22 cellular contexts compared by ENCODE assay signal in the genomic region with DNA sequence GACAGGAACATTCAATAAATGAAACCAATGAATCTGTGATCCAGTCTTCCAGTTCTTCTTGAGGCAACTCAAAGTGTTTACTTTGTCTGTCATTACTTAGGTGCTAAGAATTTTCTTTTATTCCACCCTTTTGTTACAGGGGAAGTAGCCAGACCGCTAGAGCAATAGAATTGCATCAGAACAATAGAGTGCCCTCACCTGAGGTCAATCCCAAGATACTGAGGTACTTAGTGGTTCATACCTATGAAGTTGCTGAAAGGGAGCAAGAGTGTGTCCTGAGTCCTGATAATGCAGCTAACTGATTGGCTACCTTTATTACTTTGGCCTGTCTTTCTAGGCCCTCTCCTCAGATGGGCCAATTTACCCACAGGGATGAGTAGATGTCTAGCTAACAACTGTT.
"Had no signal": no experiment of that assay in that cellular context is flagged by ENCODE, and none has a peak within 500 bp of the region (broad histone marks: within the 10 kb centered on the region; RNA-seq: fewer than 3 reads in every experiment).

No MANE protein-coding gene starts in this region.

- H3K9me3 Mint-ChIP-seq: neural crest cell; stimulated activated naive B cell treated with anti-CD40 and anti-IgM and Interleukin-4, amounts not matched to agents 10 μg/mL and 1 μg/mL and 100 μg/mL, for 72 hours; stimulated activated naive CD8-positive, alpha-beta T cell treated with anti-CD3 and anti-CD28 coated beads, Interleukin-15, amount 100 ng/mL, for 72 hours had no signal

- H3K36me3 Mint-ChIP-seq: natural killer cell; stimulated activated naive B cell treated with anti-CD40 and anti-IgM and Interleukin-4, amounts not matched to agents 10 μg/mL and 1 μg/mL and 100 μg/mL, for 72 hours had no signal

- H3K4me3 ChIP-seq: coronary artery, gastrocnemius medialis, heart right ventricle, mucosa of descending colon, right atrium auricular region, sigmoid colon, skin epidermis, testis, tibial nerve had no signal

- H3K27me3 Mint-ChIP-seq: stimulated activated naive B cell treated with anti-CD40 and anti-IgM and Interleukin-4, amounts not matched to agents 10 μg/mL and 1 μg/mL and 100 μg/mL, for 72 hours; stimulated activated naive CD8-positive, alpha-beta T cell treated with anti-CD3 and anti-CD28 coated beads, Interleukin-15, amount 100 ng/mL, for 72 hours had no signal

- H3K4me1 Mint-ChIP-seq: natural killer cell; neural crest cell; stimulated activated naive B cell treated with anti-CD40 and anti-IgM and Interleukin-4, amounts not matched to agents 10 μg/mL and 1 μg/mL and 100 μg/mL, for 72 hours; stimulated activated naive CD8-positive, alpha-beta T cell treated with anti-CD3 and anti-CD28 coated beads, Interleukin-15, amount 100 ng/mL, for 72 hours had no signal

- H3K27ac Mint-ChIP-seq: natural killer cell; stimulated activated naive B cell treated with anti-CD40 and anti-IgM and Interleukin-4, amounts not matched to agents 10 μg/mL and 1 μg/mL and 100 μg/mL, for 72 hours; stimulated activated naive CD8-positive, alpha-beta T cell treated with anti-CD3 and anti-CD28 coated beads, Interleukin-15, amount 100 ng/mL, for 72 hours had no signal

- DNase-seq: effector CD4-positive, alpha-beta T cell; gastrocnemius medialis; heart right ventricle; hypothalamus; islet precursor cell; mammary epithelial cell; mucosa of descending colon; natural killer cell; posterior cingulate gyrus; sigmoid colon; stimulated activated CD4-positive, alpha-beta T cell treated with anti-CD3 and anti-CD28 coated beads, Interleukin-2, amount 100 ng/mL, for 24 hours; stimulated activated CD4-positive, alpha-beta T cell treated with anti-CD3 and anti-CD28 coated beads, Interleukin-4, amount 100 ng/mL, for 4 hours; stimulated activated naive B cell treated with anti-CD40 and anti-IgM and Interleukin-4, amounts not matched to agents 10 μg/mL and 1 μg/mL and 100 μg/mL, for 72 hours; stimulated activated naive CD8-positive, alpha-beta T cell treated with anti-CD3 and anti-CD28 coated beads, Interleukin-15, amount 100 ng/mL, for 72 hours; testis had no signal

- H3K4me3 Mint-ChIP-seq: natural killer cell; neural crest cell; stimulated activated naive B cell treated with anti-CD40 and anti-IgM and Interleukin-4, amounts not matched to agents 10 μg/mL and 1 μg/mL and 100 μg/mL, for 72 hours; stimulated activated naive CD8-positive, alpha-beta T cell treated with anti-CD3 and anti-CD28 coated beads, Interleukin-15, amount 100 ng/mL, for 72 hours had no signal

- ATAC-seq: esophagus mucosa; gastrocnemius medialis; heart right ventricle; left lobe of liver; mucosa of descending colon; natural killer cell; stimulated activated naive B cell treated with anti-CD40 and anti-IgM and Interleukin-4, amounts not matched to agents 10 μg/mL and 1 μg/mL and 100 μg/mL, for 72 hours; stimulated activated naive CD8-positive, alpha-beta T cell treated with anti-CD3 and anti-CD28 coated beads, Interleukin-15, amount 100 ng/mL, for 72 hours had no signal
